1 cellular context compared by ENCODE assay signal in genomic region chr7:111132833-111133232, GRCh38.
TF ChIP-seq lines count a peak whose summit lies in the region.

No MANE protein-coding gene starts in this region.

TF ChIP-seq in HEK293, 187 proteins besides CTCF, POLR2A, EP300 and RAD21 (continued from another document):
- TF ChIP-seq AEBP2 (tag by site-specific recombination; IDR thresholded peaks at IDR 0.05; ENCODE audit: borderline replicate concordance): no peak
- no peak for TF ChIP-seq ZNF785 (tag by site-specific recombination; IDR thresholded peaks at IDR 0.05)
- TF ChIP-seq ZNF214 (tag by site-specific recombination; IDR thresholded peaks at IDR 0.05; ENCODE audit: borderline replicate concordance): no peak
- TF ChIP-seq OSR2 (tag by site-specific recombination; IDR thresholded peaks at IDR 0.05): no peak; the same call in 1 of the 2 replicates
- TF ChIP-seq ZNF114 (tag by site-specific recombination; IDR thresholded peaks at IDR 0.05): no peak
- no peak for TF ChIP-seq IKZF3 (tag by site-specific recombination; IDR thresholded peaks at IDR 0.05)
- TF ChIP-seq SP3 (tag by site-specific recombination; IDR thresholded peaks at IDR 0.05): no peak
- 0 out of 2 replicates have a peak, but pooled peaks have one; percentile 13 for TF ChIP-seq ZNF366 (tag by site-specific recombination; conservative IDR thresholded peaks at IDR 0.05)
- TF ChIP-seq ZNF585B (tag by site-specific recombination; IDR thresholded peaks at IDR 0.05): no peak
- TF ChIP-seq ZNF747 (tag by site-specific recombination; IDR thresholded peaks at IDR 0.05): no peak
- TF ChIP-seq ZNF768 (tag by site-specific recombination; IDR thresholded peaks at IDR 0.05): no peak
- TF ChIP-seq MYNN (tag by site-specific recombination; IDR thresholded peaks at IDR 0.05; ENCODE audit: borderline replicate concordance): no peak
- TF ChIP-seq ZNF311 (tag by site-specific recombination; IDR thresholded peaks at IDR 0.05; ENCODE audit: borderline replicate concordance): no peak
- TF ChIP-seq ZNF398 (tag by site-specific recombination; IDR thresholded peaks at IDR 0.05): no peak
- no peak for TF ChIP-seq ZNF18 (tag by site-specific recombination; IDR thresholded peaks at IDR 0.05)
- TF ChIP-seq BCL11B (tag by site-specific recombination; IDR thresholded peaks at IDR 0.05; ENCODE audit: low read depth): no peak
- TF ChIP-seq ZNF670 (tag by site-specific recombination; IDR thresholded peaks at IDR 0.05; ENCODE audit: low read depth): no peak
- TF ChIP-seq ZNF639 (tag by site-specific recombination; IDR thresholded peaks at IDR 0.05): peak; percentile 32; the same call in 1 of the 2 replicates
- no peak for TF ChIP-seq ZNF544 (tag by site-specific recombination; IDR thresholded peaks at IDR 0.05)
